Comparison of ENCODE assay signal across 24 cellular contexts in the genomic region with DNA sequence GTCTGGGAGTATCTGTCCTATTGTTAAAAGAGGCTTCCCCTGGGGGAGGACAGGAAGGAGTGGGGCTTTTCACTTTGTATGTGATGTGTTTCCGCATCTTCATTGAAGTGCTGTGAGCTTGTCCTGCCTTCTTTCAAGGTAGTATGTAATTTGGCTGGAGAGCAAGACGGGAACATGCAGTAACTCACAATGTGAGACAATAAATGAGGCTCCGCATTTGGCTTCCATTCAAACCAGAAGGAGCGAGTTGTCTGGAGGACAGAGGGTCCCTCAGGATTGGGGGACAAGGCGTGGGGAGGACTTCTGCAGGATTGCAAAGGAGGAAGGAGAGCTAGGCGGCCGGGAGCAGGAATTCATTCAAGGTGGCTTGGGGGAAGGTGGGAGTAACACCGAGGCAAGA.
"Had no signal": no experiment of that assay in that cellular context is flagged by ENCODE, and none has a peak within 500 bp of the region (broad histone marks: within the 10 kb centered on the region; RNA-seq: fewer than 3 reads in every experiment).

No MANE protein-coding gene starts in this region.

- H3K9me3 Mint-ChIP-seq: endodermal cell; stimulated activated effector memory CD8-positive, alpha-beta T cell treated with anti-CD3 and anti-CD28 coated beads, Interleukin-12 subunit alpha, Interleukin-12 subunit beta, amount 100 ng/mL, for 72 hours; type B pancreatic cell had no signal

- H3K4me3 Mint-ChIP-seq: endodermal cell; naive B cell; nephron; stimulated activated effector memory CD8-positive, alpha-beta T cell treated with anti-CD3 and anti-CD28 coated beads, Interleukin-12 subunit alpha, Interleukin-12 subunit beta, amount 100 ng/mL, for 72 hours; type B pancreatic cell had no signal

- DNase-seq: effector CD4-positive, alpha-beta T cell; endodermal cell; erythroblast; foreskin keratinocyte; head of caudate nucleus; left colon; left ventricle myocardium superior; mesenchymal stem cell; naive B cell; psoas muscle; retina; right lobe of liver; stimulated activated CD4-positive, alpha-beta T cell treated with anti-CD3 and anti-CD28 coated beads, Interleukin-4, amount 100 ng/mL, for 1 hour; stimulated activated CD8-positive, alpha-beta memory T cell treated with anti-CD3 and anti-CD28 coated beads, Interleukin-4, amount 100 ng/mL, for 48 hours; stimulated activated naive CD8-positive, alpha-beta T cell treated with anti-CD3 and anti-CD28 coated beads, Interleukin-15, Interleukin-2, amounts not matched to agents 100 U/mL and 50 U/mL, for 24 hours; thyroid gland had no signal

- H3K4me2 ChIP-seq: hepatocyte had no signal

- H3K4me1 ChIP-seq: foreskin keratinocyte, parathyroid adenoma, psoas muscle, right lobe of liver, suprapubic skin, thyroid gland had no signal

- H3K4me3 ChIP-seq: hepatocyte, lung, psoas muscle, right lobe of liver, suprapubic skin, thyroid gland had no signal

- ATAC-seq: foreskin keratinocyte; left colon; left ventricle myocardium superior; psoas muscle; right lobe of liver; stimulated activated effector memory CD8-positive, alpha-beta T cell treated with anti-CD3 and anti-CD28 coated beads, Interleukin-12 subunit alpha, Interleukin-12 subunit beta, amount 100 ng/mL, for 72 hours; stimulated activated naive CD8-positive, alpha-beta T cell treated with anti-CD3 and anti-CD28 coated beads, Interleukin-15, Interleukin-2, amounts not matched to agents 100 U/mL and 50 U/mL, for 24 hours had no signal

- H3K4me1 Mint-ChIP-seq: naive B cell; stimulated activated effector memory CD8-positive, alpha-beta T cell treated with anti-CD3 and anti-CD28 coated beads, Interleukin-12 subunit alpha, Interleukin-12 subunit beta, amount 100 ng/mL, for 72 hours had no signal

- H3K27ac ChIP-seq: foreskin keratinocyte, hepatocyte, parathyroid adenoma, psoas muscle, right lobe of liver, suprapubic skin, thyroid gland had no signal

- H3K9me3 ChIP-seq: psoas muscle, right lobe of liver, suprapubic skin, thyroid gland had no signal

- FAIRE-seq: endothelial cell of umbilical vein had no signal

- H3K27ac Mint-ChIP-seq: endodermal cell; naive B cell; nephron; stimulated activated effector memory CD8-positive, alpha-beta T cell treated with anti-CD3 and anti-CD28 coated beads, Interleukin-12 subunit alpha, Interleukin-12 subunit beta, amount 100 ng/mL, for 72 hours; type B pancreatic cell had no signal

- H3K36me3 ChIP-seq: right lobe of liver, suprapubic skin, thyroid gland had no signal

- H3K79me2 ChIP-seq: hepatocyte, parathyroid adenoma had no signal

- H3K36me3 Mint-ChIP-seq: naive B cell; stimulated activated effector memory CD8-positive, alpha-beta T cell treated with anti-CD3 and anti-CD28 coated beads, Interleukin-12 subunit alpha, Interleukin-12 subunit beta, amount 100 ng/mL, for 72 hours; type B pancreatic cell had no signal

- H3K27me3 ChIP-seq: right lobe of liver, thyroid gland had no signal

- H2AFZ ChIP-seq: hepatocyte, parathyroid adenoma had no signal

- H3K9ac ChIP-seq: parathyroid adenoma had no signal
